ENCODE assay signal across 8 cellular contexts in the genomic region with DNA sequence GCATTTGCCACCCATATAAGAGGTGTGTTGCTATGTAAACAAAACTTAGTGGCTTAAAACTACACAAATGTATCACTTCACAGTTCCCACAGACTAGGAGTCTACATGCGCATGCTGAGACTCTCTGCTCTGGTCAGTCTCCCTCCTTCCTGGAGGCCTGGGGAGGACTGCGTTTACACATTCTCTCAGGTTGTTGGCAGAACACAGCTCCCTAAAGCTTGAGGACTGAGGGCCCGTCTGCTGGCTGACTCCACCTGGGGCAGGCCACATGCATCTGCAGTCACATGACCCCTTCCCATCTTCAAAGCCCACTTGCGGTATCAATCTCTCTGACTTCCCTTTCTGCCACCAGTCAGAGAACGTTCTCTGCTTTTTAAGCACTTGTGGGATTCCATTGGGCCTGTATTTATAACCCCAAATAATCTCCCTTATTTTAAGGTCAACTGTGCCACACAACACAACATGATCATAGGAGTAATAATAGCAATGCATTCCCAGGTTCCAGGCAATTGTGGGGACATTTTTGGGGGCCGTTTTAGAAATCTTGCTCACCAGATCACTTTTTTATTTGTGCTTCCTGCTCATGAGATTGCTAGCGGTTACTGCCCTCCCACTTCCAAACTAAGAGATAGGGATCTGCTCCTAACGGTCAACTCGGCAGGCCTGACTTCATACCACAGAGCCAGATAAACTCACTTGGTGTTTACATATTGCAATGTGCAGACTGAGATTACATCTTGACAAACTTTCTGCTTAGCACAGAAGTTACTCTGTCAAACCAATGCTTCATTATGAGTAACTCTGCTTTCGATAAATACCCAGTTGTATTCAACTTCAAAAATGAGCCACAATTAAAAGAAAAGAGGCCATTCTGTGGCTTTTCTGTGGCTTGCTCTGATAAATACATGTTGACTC.
DNase-seq lines count a peak whose midpoint lies in the region; ATAC-seq and TF ChIP-seq lines count a peak whose summit lies in the region.

No MANE protein-coding gene starts in this region.

- H3K4me3 Mint-ChIP-seq in activated naive CD8-positive, alpha-beta T cell treated with anti-CD3 and anti-CD28 coated beads for 36 hours = peak overlapping the region; percentile 8

- intact Hi-C loops in PC-3 (cut with micrococcal nuclease) = no loop called here

- H3K36me3 Mint-ChIP-seq in activated naive CD8-positive, alpha-beta T cell treated with anti-CD3 and anti-CD28 coated beads for 36 hours = no peaks in the 10 kb centered on the region

- ATAC-seq in PC-3 (peak; percentile 79), HG03196 (IDR thresholded peaks at IDR 0.05; ENCODE audit: unreplicated experiment) (no peak)
- ATAC-seq in stimulated activated naive CD8-positive, alpha-beta T cell treated with anti-CD3 and anti-CD28 coated beads, Interleukin-15, Interleukin-2, amounts not matched to agents 100 U/mL and 50 U/mL, for 24 hours = peak; percentile 45

- peak overlapping the region; percentile 30 for H3K27ac ChIP-seq in PC-3 (ENCODE audit: low read length)
- H3K27ac ChIP-seq in layer of hippocampus (ENCODE audit: low read depth, low read length) = peak overlapping the region; percentile 39

- H3K4me1 ChIP-seq in PC-3 (ENCODE audit: insufficient read depth, low read length) = peaks cover 14% of the 10 kb centered on the region

- BruUV-seq in PC-3 (replicated peaks; lab: Mats Ljungman, UMichigan) = no TSS peak

- no peak overlapping the region for H3K4me3 ChIP-seq in PC-3 (ENCODE audit: low read length)

- no peak overlapping the region for H2AFZ ChIP-seq in PC-3 (ENCODE audit: low read length)

- no peak for TF ChIP-seq CTCF in PC-3 (conservative IDR thresholded peaks at IDR 0.05; ENCODE audit: low read depth, low read length)

- no peaks in the 10 kb centered on the region for H3K36me3 ChIP-seq in PC-3 (ENCODE audit: low read depth, low read length)

- CTCF ChIA-PET in PC-3 (lab: Charles Lee) = no interaction called here

- no peak overlapping the region for H3K9ac ChIP-seq in PC-3 (ENCODE audit: low read length)

- no peaks in the 10 kb centered on the region for H3F3A ChIP-seq in PC-3 (ENCODE audit: low read length, unreplicated experiment)

- H3K4me1 Mint-ChIP-seq in activated naive CD8-positive, alpha-beta T cell treated with anti-CD3 and anti-CD28 coated beads for 36 hours = peaks cover 29% of the 10 kb centered on the region

- POLR2A ChIA-PET in PC-3 (lab: Charles Lee; ENCODE audit: unreplicated experiment) = no interaction called here

- H3K4me2 ChIP-seq in PC-3 (ENCODE audit: low read length) = no peak overlapping the region; the same call in 1 of the 2 replicates

- no peaks in the 10 kb centered on the region for H3K79me2 ChIP-seq in PC-3 (ENCODE audit: low read length)

- H4K20me1 ChIP-seq in PC-3 (ENCODE audit: low read length) = no peaks in the 10 kb centered on the region

- H3K27ac Mint-ChIP-seq in activated naive CD8-positive, alpha-beta T cell treated with anti-CD3 and anti-CD28 coated beads for 36 hours = peak overlapping the region; percentile 79

- H3K9me3 ChIP-seq in PC-3 (ENCODE audit: low read length) = no peaks in the 10 kb centered on the region

- no peaks in the 10 kb centered on the region for H3K27me3 Mint-ChIP-seq in activated naive CD8-positive, alpha-beta T cell treated with anti-CD3 and anti-CD28 coated beads for 36 hours

- H3K9me2 ChIP-seq in PC-3 (replicated peaks; ENCODE audit: low read length) = no peaks in the 10 kb centered on the region

- peak; percentile 53 for DNase-seq in GDM1 (lab: John Stamatoyannopoulos, UW)
- DNase-seq in PC-3 = peak; percentile 82
- peak; percentile 45 for DNase-seq in activated naive CD8-positive, alpha-beta T cell treated with anti-CD3 and anti-CD28 coated beads for 36 hours
- peak; percentile 52 for DNase-seq in stimulated activated naive CD8-positive, alpha-beta T cell treated with anti-CD3 and anti-CD28 coated beads, Interleukin-15, Interleukin-2, amounts not matched to agents 100 U/mL and 50 U/mL, for 24 hours
- DNase-seq in NCI-H2196 (lab: John Stamatoyannopoulos, UW; ENCODE audit: unreplicated experiment) = no peak
- no peak for DNase-seq in NCI-H526 (lab: John Stamatoyannopoulos, UW)

- no peaks in the 10 kb centered on the region for H3K27me3 ChIP-seq in PC-3 (ENCODE audit: low read length)
- H3K27me3 ChIP-seq in layer of hippocampus (ENCODE audit: control insufficient read depth, insufficient read depth, low read length) = no peaks in the 10 kb centered on the region

- no peaks in the 10 kb centered on the region for H3K9me3 Mint-ChIP-seq in activated naive CD8-positive, alpha-beta T cell treated with anti-CD3 and anti-CD28 coated beads for 36 hours

Comparison
In these comparisons a context has a peak if more than half of its experiments do, and no peak if none do; other contexts are left out.
1. DNase-seq: peak in GDM1 (single experiment), PC-3 (single experiment), activated naive CD8-positive, alpha-beta T cell treated with anti-CD3 and anti-CD28 coated beads for 36 hours (single experiment) and stimulated activated naive CD8-positive, alpha-beta T cell treated with anti-CD3 and anti-CD28 coated beads, Interleukin-15, Interleukin-2, amounts not matched to agents 100 U/mL and 50 U/mL, for 24 hours (single experiment); none in NCI-H2196 (single experiment) and NCI-H526 (0 of 2).